ENCODE assay signal across 1 cellular context in genomic region chr6:31272431-31272830, GRCh38.
TF ChIP-seq lines count a peak whose summit lies in the region.

No MANE protein-coding gene starts in this region.

TF ChIP-seq in K562, 482 proteins besides CTCF, POLR2A, EP300 and RAD21 (continued from another document):
- no peak for TF ChIP-seq CHD7 (IDR thresholded peaks at IDR 0.05; ENCODE audit: low read depth, low read length)
- no peak for TF ChIP-seq KAT2B (IDR thresholded peaks at IDR 0.05; ENCODE audit: low read depth, low read length)
- TF ChIP-seq PATZ1 (CRISPR knock-in tag; IDR thresholded peaks at IDR 0.05; ENCODE audit: borderline replicate concordance): no peak
- no peak for TF ChIP-seq FOXA1 (IDR thresholded peaks at IDR 0.05; ENCODE audit: borderline replicate concordance)
